Comparison of ENCODE assay signal across 9 cellular contexts in genomic region chr2:82795446-82795845, GRCh38.
A peak's percentile ranks its signal among the peaks of the same experiment; 100 is the strongest.
DNase-seq lines count a peak whose midpoint lies in the region; ATAC-seq, FAIRE-seq and TF ChIP-seq lines count a peak whose summit lies in the region.
"Had no signal": no experiment of that assay in that cellular context is flagged by ENCODE, and none has a peak within 500 bp of the region (broad histone marks: within the 10 kb centered on the region; RNA-seq: fewer than 3 reads in every experiment).

No MANE protein-coding gene starts in this region.

- H3K4ac ChIP-seq in neuronal stem cell (ENCODE audit: low read length), result no peak overlapping the region

- no peak overlapping the region for H3K27ac ChIP-seq in CD4-positive, alpha-beta T cell (ENCODE audit: low read depth, low read length)
- no peak overlapping the region for H3K27ac ChIP-seq in neuronal stem cell (replicated peaks; ENCODE audit: low read length)

- no peaks in the 10 kb centered on the region for H3K36me3 ChIP-seq in neuronal stem cell (replicated peaks in 1 of 2; ENCODE audit: control insufficient read depth in 2 of 2, insufficient read depth in 2 of 2, low read length in 2 of 2)

- H3K4me3 ChIP-seq in neuronal stem cell (ENCODE audit: low read length in 2 of 2), result no peak overlapping the region

- no peak overlapping the region for H3K4me2 ChIP-seq in neuronal stem cell (ENCODE audit: insufficient read depth, low read length, poor library complexity, severe bottlenecking)

- no peaks in the 10 kb centered on the region for H3K9me3 Mint-ChIP-seq in HFFc6
- peaks cover 3% of the 10 kb centered on the region for H3K9me3 Mint-ChIP-seq in CD4-positive, alpha-beta T cell

- H4K91ac ChIP-seq in neuronal stem cell (ENCODE audit: low read depth, low read length, poor library complexity), result no peak overlapping the region

- WGBS in neuronal stem cell (ENCODE audit: extremely low coverage in 2 of 2, insufficient read length in 2 of 2, insufficient replicate concordance in 1 of 2), 2 donors, result 100% methylated on average over 1 of the region's 3 CpGs; no CpG with 5 or more reads in 1 of the 2 donors

- no peak overlapping the region for H3K18ac ChIP-seq in neuronal stem cell (ENCODE audit: low read length)

- H3K9ac ChIP-seq in neuronal stem cell (ENCODE audit: low read depth, low read length, poor library complexity), result no peak overlapping the region

- H4K8ac ChIP-seq in neuronal stem cell (ENCODE audit: low read depth, low read length), result no peak overlapping the region

- H2BK120ac ChIP-seq in neuronal stem cell (ENCODE audit: low read depth, low read length), result no peak overlapping the region

- H2BK5ac ChIP-seq in neuronal stem cell (ENCODE audit: low read length), result no peak overlapping the region

- DNase-seq in A172 (ENCODE audit: low spot score) (peak; percentile 78), HFFc6 (peak; percentile 48), amniotic epithelial cell (ENCODE audit: low read depth) (peak; percentile 79), foreskin melanocyte (peak; percentile 33), D721Med (ENCODE audit: insufficient read length, low spot score) (no peak), neuronal stem cell (ENCODE audit: low spot score) (no peak)
- DNase-seq in CD4-positive, alpha-beta T cell, result no peak
- DNase-seq in activated CD4-positive, alpha-beta T cell treated with anti-CD3 and anti-CD28 coated beads, Interleukin-2, amount 50 U/mL, for 1 hour, result no peak

- H3K27me3 Mint-ChIP-seq in HFFc6 (ENCODE audit: insufficient read depth), result no peaks in the 10 kb centered on the region
- no peaks in the 10 kb centered on the region for H3K27me3 Mint-ChIP-seq in CD4-positive, alpha-beta T cell

- no peaks in the 10 kb centered on the region for H3K27me3 ChIP-seq in CD4-positive, alpha-beta T cell (ENCODE audit: control insufficient read depth, insufficient read depth, low read length)
- H3K27me3 ChIP-seq in neuronal stem cell (ENCODE audit: control insufficient read depth in 3 of 3, insufficient read depth in 3 of 3, low read depth in 1 of 3, low read length in 3 of 3), result no peaks in the 10 kb centered on the region

- H3K23ac ChIP-seq in neuronal stem cell (ENCODE audit: low read depth, low read length, poor library complexity), result no peak overlapping the region

- no peak overlapping the region for H3K14ac ChIP-seq in neuronal stem cell (ENCODE audit: low read length)

- no peak for TF ChIP-seq CTCF in HFFc6 (IDR thresholded peaks at IDR 0.05)
- no peak for TF ChIP-seq CTCF in CD4-positive, alpha-beta T cell (IDR thresholded peaks at IDR 0.05)
- no peak for TF ChIP-seq CTCF in D721Med (IDR thresholded peaks at IDR 0.05; ENCODE audit: insufficient read depth, missing control alignments)

- no peak for ATAC-seq in CD4-positive, alpha-beta T cell (ENCODE audit: poor library complexity)
- ATAC-seq: left lobe of liver had no signal

- peaks cover 20% of the 10 kb centered on the region for H3K4me1 Mint-ChIP-seq in HFFc6 (ENCODE audit: low read depth)
- H3K4me1 Mint-ChIP-seq in CD4-positive, alpha-beta T cell (ENCODE audit: low read depth), result no peaks in the 10 kb centered on the region

- no peak for FAIRE-seq in D721Med (lab: Jason Lieb, UNC)

- CTCF ChIA-PET in CD4-positive, alpha-beta T cell (lab: Charles Lee), result no interaction called here

- H3K4me1 ChIP-seq in neuronal stem cell (ENCODE audit: control insufficient read depth in 2 of 2, insufficient read depth in 1 of 2, low read depth in 1 of 2, low read length in 2 of 2), result peaks cover 1 to 2% of the 10 kb centered on the region in 2 donors

- H3K79me1 ChIP-seq in neuronal stem cell (ENCODE audit: low read depth, low read length), result no peaks in the 10 kb centered on the region

- no peaks in the 10 kb centered on the region for H3K9me3 ChIP-seq in CD4-positive, alpha-beta T cell (ENCODE audit: control insufficient read depth, low read length)
- H3K9me3 ChIP-seq in neuronal stem cell (replicated peaks in 1 of 2; ENCODE audit: control insufficient read depth in 2 of 2, insufficient read depth in 1 of 2, low read depth in 1 of 2, low read length in 2 of 2), result no peaks in the 10 kb centered on the region

- no peak overlapping the region for H2BK12ac ChIP-seq in neuronal stem cell (ENCODE audit: low read length)

- H2AK5ac ChIP-seq in neuronal stem cell (ENCODE audit: low read depth, low read length), result no peak overlapping the region

- H3K36me3 Mint-ChIP-seq in HFFc6 (ENCODE audit: low read depth), result no peaks in the 10 kb centered on the region
- no peaks in the 10 kb centered on the region for H3K36me3 Mint-ChIP-seq in CD4-positive, alpha-beta T cell (ENCODE audit: low read depth)

- H3K4me3 Mint-ChIP-seq in HFFc6, result no peak overlapping the region
- no peak overlapping the region for H3K4me3 Mint-ChIP-seq in CD4-positive, alpha-beta T cell

- H3K27ac Mint-ChIP-seq in HFFc6, result 0 out of 2 replicates have a peak overlapping the region, but pooled peaks have one; percentile 31
- H3K27ac Mint-ChIP-seq in CD4-positive, alpha-beta T cell, result no peak overlapping the region

- POLR2A ChIA-PET in CD4-positive, alpha-beta T cell (lab: Charles Lee), result no interaction called here

- H2BK15ac ChIP-seq in neuronal stem cell (ENCODE audit: low read length), result no peak overlapping the region

- no peak overlapping the region for H2AFZ ChIP-seq in neuronal stem cell (ENCODE audit: low read length)

- intact Hi-C loops in CD4-positive, alpha-beta T cell (cut with DNase I, micrococcal nuclease), result no loop called here

Comparison
In these comparisons a context has a peak if more than half of its experiments do, and no peak if none do; other contexts are left out.
1. DNase-seq: peak in A172 (single experiment), HFFc6 (single experiment), amniotic epithelial cell (single experiment) and foreskin melanocyte (single experiment); none in CD4-positive, alpha-beta T cell (0 of 10), activated CD4-positive, alpha-beta T cell treated with anti-CD3 and anti-CD28 coated beads, Interleukin-2, amount 50 U/mL, for 1 hour (single experiment), D721Med (single experiment) and neuronal stem cell (single experiment).